ENCODE assay signal across 8 cellular contexts in genomic region chr1:15975805-15976680, GRCh38.
DNase-seq lines count a peak whose midpoint lies in the region; ATAC-seq lines count a peak whose summit lies in the region.

Gene ZBTB17, minus strand, starts transcription at chr1:15976101. Its CDS starts 27,606 bp downstream, at chr1:15948495.

- DNase-seq in AG08395 (ENCODE audit: low spot score): peak; percentile 99
- peak; percentile 91 to 99 for DNase-seq in NCI-H446 (lab: John Stamatoyannopoulos, UW)
- DNase-seq in activated CD4-positive, CD25-positive, alpha-beta regulatory T cell treated with anti-CD3 and anti-CD28 coated beads, Interleukin-2, amount 50 U/mL, for 16 hours (ENCODE audit: low read depth, low spot score): peak; percentile 89
- DNase-seq in central memory CD4-positive, alpha-beta T cell: peak; percentile 94
- peak; percentile 89 for DNase-seq in iris pigment epithelial cell (ENCODE audit: low read depth)
- peak; percentile 88 to 91 for DNase-seq in stimulated activated CD4-positive, alpha-beta T cell treated with anti-CD3 and anti-CD28 coated beads, Interleukin-12 subunit alpha, Interleukin-12 subunit beta, amount 100 ng/mL, for 24 hours (ENCODE audit: low read depth in 2 of 2)

- peak; percentile 66 for ATAC-seq in GM19025 (IDR thresholded peaks at IDR 0.05; ENCODE audit: low read depth, unreplicated experiment)
- ATAC-seq in HG03342 (IDR thresholded peaks at IDR 0.05; ENCODE audit: unreplicated experiment): peak; percentile 67

Comparison
In these comparisons a context has a peak if more than half of its experiments do, and no peak if none do; other contexts are left out.
1. Peak in every context shown above with its lines: DNase-seq and ATAC-seq.